19 cellular contexts compared by ENCODE assay signal in the genomic region with DNA sequence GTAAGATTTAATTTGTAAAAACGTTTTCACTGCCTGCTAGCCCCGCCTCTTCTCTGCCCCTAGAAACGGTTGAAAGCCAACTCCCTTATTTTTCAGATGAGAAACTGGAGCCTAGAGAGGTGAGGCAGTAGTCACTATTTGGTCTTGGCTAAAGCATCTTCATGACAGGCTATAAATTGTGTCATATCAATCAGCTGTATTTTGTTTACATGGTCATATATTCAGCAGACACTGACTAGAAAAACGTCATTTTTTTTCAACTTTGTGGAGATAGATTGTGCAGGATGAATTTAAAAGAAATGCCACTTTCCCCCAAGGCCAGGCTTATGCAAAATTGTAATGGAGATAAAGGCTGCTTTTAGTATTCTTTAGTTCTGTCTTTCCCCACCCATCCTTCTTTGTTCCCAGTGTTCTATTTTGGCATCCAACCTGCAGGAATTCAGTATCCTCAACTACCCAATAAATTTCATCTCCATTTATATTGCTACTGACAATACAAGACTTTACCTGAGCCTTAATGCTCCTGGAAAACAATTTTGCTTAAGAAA.
A peak's percentile ranks its signal among the peaks of the same experiment; 100 is the strongest.
DNase-seq lines count a peak whose midpoint lies in the region; ATAC-seq and TF ChIP-seq lines count a peak whose summit lies in the region.
"Had no signal": no experiment of that assay in that cellular context is flagged by ENCODE, and none has a peak within 500 bp of the region (broad histone marks: within the 10 kb centered on the region; RNA-seq: fewer than 3 reads in every experiment).

No MANE protein-coding gene starts in this region.

- H2BK15ac ChIP-seq in H9 (ENCODE audit: low read depth, low read length), result no peak overlapping the region

- H3K4me3 ChIP-seq in HUES64 (ENCODE audit: low read length), result no peak overlapping the region
- H3K4me3 ChIP-seq: A549, GM23248 had no signal

- no peak overlapping the region for H3K14ac ChIP-seq in H9 (ENCODE audit: insufficient read depth, low read length)

- H4K8ac ChIP-seq in H9 (replicated peaks; ENCODE audit: insufficient read length, low read depth, low read length), result no peak overlapping the region

- H3K56ac ChIP-seq in H9 (ENCODE audit: insufficient read length, low read depth, low read length), result no peak overlapping the region

- H3K4me2 ChIP-seq in H9 (ENCODE audit: insufficient read depth, insufficient read length, low read length), result peak overlapping the region; percentile 8
- H3K4me2 ChIP-seq: A549, KMS-11 had no signal

- no peak overlapping the region for H3K4me3 Mint-ChIP-seq in H9
- H3K4me3 Mint-ChIP-seq in endothelial cell (ENCODE audit: unreplicated experiment), result no peak overlapping the region
- H3K4me3 Mint-ChIP-seq in stimulated activated effector memory CD8-positive, alpha-beta T cell treated with anti-CD3 and anti-CD28 coated beads, Interleukin-12 subunit alpha, Interleukin-12 subunit beta, amount 100 ng/mL, for 72 hours, result no peak overlapping the region
- H3K4me3 Mint-ChIP-seq: CD14-positive monocyte; CD8-positive, alpha-beta T cell had no signal

- H3T11ph ChIP-seq in H9 (ENCODE audit: low read length), result no peak overlapping the region

- no peak overlapping the region for H2BK12ac ChIP-seq in H9 (ENCODE audit: insufficient read length, low read depth, low read length)

- no peak overlapping the region for H4K91ac ChIP-seq in H9 (ENCODE audit: insufficient read length, low read depth, low read length)

- no peak for ATAC-seq in GM18870 (IDR thresholded peaks at IDR 0.05; ENCODE audit: unreplicated experiment)
- no peak for ATAC-seq in stimulated activated effector memory CD8-positive, alpha-beta T cell treated with anti-CD3 and anti-CD28 coated beads, Interleukin-12 subunit alpha, Interleukin-12 subunit beta, amount 100 ng/mL, for 72 hours
- no peak for ATAC-seq in GM21528 (IDR thresholded peaks at IDR 0.05; ENCODE audit: low FRiP score, unreplicated experiment)
- ATAC-seq: A549; CD8-positive, alpha-beta T cell had no signal

- H2AK5ac ChIP-seq in H9 (ENCODE audit: insufficient read length, low read length), result no peak overlapping the region

- H3K4me1 ChIP-seq in H9 (ENCODE audit: insufficient read depth, low read length) (peaks cover 3% of the 10 kb centered on the region; the same call in 1 of the 2 replicates), HUES64 (ENCODE audit: insufficient read depth, low read length) (peaks cover 13% of the 10 kb centered on the region; the same call in 1 of the 2 replicates)
- H3K4me1 ChIP-seq: A549 had no signal

- H3K18ac ChIP-seq in H9 (ENCODE audit: insufficient read length, low read depth, low read length), result no peak overlapping the region

- H3K23me2 ChIP-seq in H9 (ENCODE audit: insufficient read length, low read depth, low read length, poor library complexity, severe bottlenecking), result no peaks in the 10 kb centered on the region

- no peak overlapping the region for H2AFZ ChIP-seq in H9 (ENCODE audit: low read length)
- H2AFZ ChIP-seq: GM23248 had no signal

- H3K27ac ChIP-seq in H9 (ENCODE audit: insufficient read length, low read depth, low read length) (peak overlapping the region; percentile 23), HUES64 (ENCODE audit: low read depth, low read length) (peak overlapping the region; percentile 31; the same call in 1 of the 2 replicates)
- H3K27ac ChIP-seq: A549, GM23248, KMS-11 had no signal

- H3K23ac ChIP-seq in H9 (ENCODE audit: insufficient read length, low read depth, low read length), result no peak overlapping the region

- no peaks in the 10 kb centered on the region for H3K79me2 ChIP-seq in H9 (ENCODE audit: insufficient read depth, low read length)

- H3K27me3 Mint-ChIP-seq in H9 (ENCODE audit: low read depth) (no peaks in the 10 kb centered on the region), endothelial cell (ENCODE audit: unreplicated experiment) (no peaks in the 10 kb centered on the region)

- H3K79me1 ChIP-seq in H9 (ENCODE audit: insufficient read depth, low read depth, low read length, poor library complexity, severe bottlenecking), result no peaks in the 10 kb centered on the region

- no peaks in the 10 kb centered on the region for H4K20me1 ChIP-seq in H9 (ENCODE audit: control insufficient read depth, insufficient read depth, insufficient read length)

- H3K9me3 Mint-ChIP-seq in H9 (peaks cover 0 to 3% of the 10 kb centered on the region in 2 experiments; a peak in 2 of 5 replicates), endothelial cell (ENCODE audit: unreplicated experiment) (no peaks in the 10 kb centered on the region)
- no peaks in the 10 kb centered on the region for H3K9me3 Mint-ChIP-seq in stimulated activated effector memory CD8-positive, alpha-beta T cell treated with anti-CD3 and anti-CD28 coated beads, Interleukin-12 subunit alpha, Interleukin-12 subunit beta, amount 100 ng/mL, for 72 hours
- H3K9me3 Mint-ChIP-seq: CD8-positive, alpha-beta T cell had no signal

- H3K9me3 ChIP-seq in H9 (ENCODE audit: control insufficient read depth, low read depth, low read length) (no peaks in the 10 kb centered on the region), HUES64 (ENCODE audit: insufficient read depth, low read depth, low read length) (no peaks in the 10 kb centered on the region)
- H3K9me3 ChIP-seq: A549 had no signal

- H4K5ac ChIP-seq in H9 (ENCODE audit: insufficient read length, low read depth, low read length), result no peak overlapping the region

- H3K9ac ChIP-seq in H9 (ENCODE audit: extremely low read depth, insufficient read length, low read length) (no peak overlapping the region), HUES64 (ENCODE audit: low read depth, low read length) (no peak overlapping the region)
- H3K9ac ChIP-seq: GM23248, KMS-11 had no signal

- H3K27me3 ChIP-seq in H9 (ENCODE audit: insufficient read depth, low read length) (no peaks in the 10 kb centered on the region), HUES64 (ENCODE audit: insufficient read depth, low read length) (no peaks in the 10 kb centered on the region)

- H3K36me3 ChIP-seq in HUES64 (ENCODE audit: insufficient read depth, low read length), result no peaks in the 10 kb centered on the region

- H3K36me3 Mint-ChIP-seq in H9 (ENCODE audit: insufficient read depth in 1 of 3, low read depth in 3 of 3) (no peaks in the 10 kb centered on the region; a peak in 1 of 7 replicates), endothelial cell (ENCODE audit: low read depth, unreplicated experiment) (no peaks in the 10 kb centered on the region)
- H3K36me3 Mint-ChIP-seq in stimulated activated effector memory CD8-positive, alpha-beta T cell treated with anti-CD3 and anti-CD28 coated beads, Interleukin-12 subunit alpha, Interleukin-12 subunit beta, amount 100 ng/mL, for 72 hours, result no peaks in the 10 kb centered on the region
- H3K36me3 Mint-ChIP-seq: CD14-positive monocyte; CD8-positive, alpha-beta T cell had no signal

- TF ChIP-seq CTCF in H9 (conservative IDR thresholded peaks at IDR 0.05) (no peak), endothelial cell (IDR thresholded peaks at IDR 0.05; ENCODE audit: unreplicated experiment) (no peak)

- H2BK20ac ChIP-seq in H9 (ENCODE audit: low read depth, low read length, poor library complexity, severe bottlenecking), result no peak overlapping the region

- H3K4ac ChIP-seq in H9 (ENCODE audit: low read depth, low read length), result no peak overlapping the region

- H2BK5ac ChIP-seq in H9 (ENCODE audit: insufficient read length, low read length), result no peak overlapping the region

- WGBS in H9 (ENCODE audit: extremely low coverage, insufficient read length, low lambda C conversion rate), result no CpG with 5 or more reads among the region's 4 CpGs
- 34% methylated on average over 3 of the region's 4 CpGs for WGBS in HUES64

- H2BK120ac ChIP-seq in H9 (ENCODE audit: low read depth, low read length, poor library complexity, severe bottlenecking), result no peak overlapping the region

- DNase-seq in H9, result no peak
- DNase-seq in endothelial cell (ENCODE audit: low spot score), result no peak
- no peak for DNase-seq in stimulated activated effector memory CD8-positive, alpha-beta T cell treated with anti-CD3 and anti-CD28 coated beads, Interleukin-12 subunit alpha, Interleukin-12 subunit beta, amount 100 ng/mL, for 72 hours (ENCODE audit: low spot score in 2 of 2)
- no peak for DNase-seq in KG1 (lab: John Stamatoyannopoulos, UW)
- DNase-seq: CD8-positive, alpha-beta T cell; COR-L47; DMS153; DMS79 treated with DMSO at 0.1 percent for 48 hours; EL; GDM1; GM23248; H7; IMR-90 had no signal

- H3K4me1 Mint-ChIP-seq in H9, result peaks cover 22 to 36% of the 10 kb centered on the region in 2 experiments
- H3K4me1 Mint-ChIP-seq in endothelial cell (ENCODE audit: unreplicated experiment), result peaks cover 22% of the 10 kb centered on the region
- no peaks in the 10 kb centered on the region for H3K4me1 Mint-ChIP-seq in stimulated activated effector memory CD8-positive, alpha-beta T cell treated with anti-CD3 and anti-CD28 coated beads, Interleukin-12 subunit alpha, Interleukin-12 subunit beta, amount 100 ng/mL, for 72 hours
- H3K4me1 Mint-ChIP-seq: CD14-positive monocyte had no signal

- H3K27ac Mint-ChIP-seq in H9 (peak overlapping the region; percentile 16 to 96 (median 95); a peak in 6 of 7 replicates), endothelial cell (ENCODE audit: unreplicated experiment) (peak overlapping the region; percentile 96)
- H3K27ac Mint-ChIP-seq in stimulated activated effector memory CD8-positive, alpha-beta T cell treated with anti-CD3 and anti-CD28 coated beads, Interleukin-12 subunit alpha, Interleukin-12 subunit beta, amount 100 ng/mL, for 72 hours, result no peak overlapping the region
- H3K27ac Mint-ChIP-seq: CD14-positive monocyte; CD8-positive, alpha-beta T cell had no signal
